In the genomic region with DNA sequence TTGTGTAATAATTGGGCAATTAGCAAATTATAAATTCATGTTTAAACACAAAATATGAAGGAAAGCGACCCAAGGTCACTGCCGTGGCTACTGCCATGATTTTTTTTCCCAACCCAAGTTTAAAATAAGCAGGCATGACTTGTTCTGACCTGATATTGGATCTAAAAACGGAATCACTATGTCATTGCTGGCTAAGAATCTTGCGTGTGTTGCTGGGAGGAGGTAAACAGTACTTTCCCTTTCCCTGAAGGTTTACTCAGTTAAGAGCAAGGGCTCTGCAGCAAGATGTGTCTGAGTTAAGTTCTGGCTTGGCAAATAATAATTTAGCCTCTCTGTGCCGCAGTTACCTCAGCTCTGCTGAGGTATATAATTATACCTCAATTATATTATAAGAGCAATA, we compare ENCODE assay signal across 15 cellular contexts.
DNase-seq lines count a peak whose midpoint lies in the region; ATAC-seq and TF ChIP-seq lines count a peak whose summit lies in the region.
"Had no signal": no experiment of that assay in that cellular context is flagged by ENCODE, and none has a peak within 500 bp of the region (broad histone marks: within the 10 kb centered on the region; RNA-seq: fewer than 3 reads in every experiment).

No MANE protein-coding gene starts in this region.

- H3K4me2 ChIP-seq in GM23248 (ENCODE audit: unreplicated experiment): no peak overlapping the region

- no peak overlapping the region for H2AFZ ChIP-seq in GM23248

- H3F3A ChIP-seq in GM23248 (ENCODE audit: insufficient read depth): no peaks in the 10 kb centered on the region

- H3K4me1 ChIP-seq in GM23248 (ENCODE audit: insufficient read depth) (no peaks in the 10 kb centered on the region), adrenal gland (replicated peaks in 1 of 2) (peaks cover 16 to 26% of the 10 kb centered on the region in 2 donors), heart left ventricle (peaks cover 0 to 57% (median 30%) of the 10 kb centered on the region in 12 donors), psoas muscle (peaks cover 37% of the 10 kb centered on the region)

- no peaks in the 10 kb centered on the region for H3K79me2 ChIP-seq in GM23248 (ENCODE audit: insufficient read depth)

- H3K4me3 ChIP-seq in GM23248 (no peak overlapping the region), adrenal gland (peak overlapping the region in 1 of 4 donors; percentile 10), heart left ventricle (no peak overlapping the region), psoas muscle (peak overlapping the region; percentile 27)

- H3K9me2 ChIP-seq in GM23248 (ENCODE audit: insufficient read depth): no peaks in the 10 kb centered on the region

- H3K9me3 ChIP-seq in GM23248 (ENCODE audit: low read depth) (no peaks in the 10 kb centered on the region), adrenal gland (replicated peaks in 1 of 3) (no peaks in the 10 kb centered on the region), heart left ventricle (peaks cover 0 to 5% (median 0%) of the 10 kb centered on the region in 12 donors), psoas muscle (no peaks in the 10 kb centered on the region)

- intact Hi-C loops in adrenal gland (cut with DNase I) (no loop called here), heart left ventricle (cut with DNase I) (loop anchor here in 6 of 10 donors (1.0 to 5.0 kb wide), 6 partner anchors 97 to 197 kb away; no protein-coding TSS in a partner anchor), psoas muscle (cut with DNase I) (loop anchor here (5.0 to 10.0 kb wide), 2 partner anchors 97 to 154 kb away; no protein-coding TSS in a partner anchor)

- in situ Hi-C loops in GM23248 (cut with MboI): no loop called here

- H3K27ac ChIP-seq in GM23248 (no peak overlapping the region), adrenal gland (peak overlapping the region; percentile 58 to 84 (median 74)), heart left ventricle (peak overlapping the region; percentile 69 to 96 (median 91)), psoas muscle (peak overlapping the region; percentile 94)

- ATAC-seq in heart left ventricle: peak; percentile 88 to 93 (median 90)
- ATAC-seq in psoas muscle: peak; percentile 91 to 96 (median 94)
- ATAC-seq: activated T-cell treated with anti-CD3 and anti-CD28 coated beads, Interleukin-2, amount 50 U/mL, for 72 hours; natural killer cell had no signal

- DNase-seq in GM23248 (peak; percentile 42), adrenal gland (peak; percentile 19 to 65 (median 35)), heart left ventricle (peak in 2 of 5 donors; percentile 39 to 40), psoas muscle (no peak), NCI-H2107 (lab: John Stamatoyannopoulos, UW) (no peak), COLO668 (lab: John Stamatoyannopoulos, UW; ENCODE audit: unreplicated experiment) (no peak)
- DNase-seq in activated CD4-positive, alpha-beta T cell treated with anti-CD3 and anti-CD28 coated beads for 1 hour: no peak
- no peak for DNase-seq in central memory CD4-positive, alpha-beta T cell
- DNase-seq: activated CD4-positive, alpha-beta T cell treated with anti-CD3 and anti-CD28 coated beads for 4 hours; activated T-cell treated with anti-CD3 and anti-CD28 coated beads, Interleukin-2, amount 50 U/mL, for 72 hours; immature natural killer cell; natural killer cell; NCI-H2171 treated with DMSO at 0.1 percent for 48 hours; stimulated activated CD4-positive, alpha-beta T cell treated with anti-CD3 and anti-CD28 coated beads, Interleukin-12 subunit alpha, Interleukin-12 subunit beta, amount 100 ng/mL, for 4 hours; T-helper 1 cell had no signal

- H4K20me1 ChIP-seq in GM23248 (ENCODE audit: insufficient read depth): no peaks in the 10 kb centered on the region

- H3K27me3 ChIP-seq in GM23248 (replicated peaks; ENCODE audit: insufficient read depth) (no peaks in the 10 kb centered on the region), adrenal gland (no peaks in the 10 kb centered on the region), heart left ventricle (no peaks in the 10 kb centered on the region), psoas muscle (ENCODE audit: insufficient read depth in 3 of 3, low read length in 2 of 3) (no peaks in the 10 kb centered on the region)

- TF ChIP-seq CTCF in adrenal gland (IDR thresholded peaks at IDR 0.05): no peak
- no peak for TF ChIP-seq CTCF in heart left ventricle (IDR thresholded peaks at IDR 0.05)
- TF ChIP-seq CTCF in psoas muscle (IDR thresholded peaks at IDR 0.05): no peak

- no peak overlapping the region for H3K9ac ChIP-seq in GM23248

- 43 to 46% methylated on average over 5 of the region's 5 CpGs for WGBS in GM23248 (ENCODE audit: low coverage in 1 of 2, low lambda C conversion rate in 2 of 2, missing lambda C conversion rate in 2 of 2), 2 experiments
- 20 to 44% (median 27%) methylated on average over 5 of the region's 5 CpGs for WGBS in adrenal gland, 4 donors
- 16 to 21% (median 19%) methylated on average over 5 of the region's 5 CpGs for WGBS in heart left ventricle, 4 donors
- 14 to 32% (median 17%) methylated on average over 5 of the region's 5 CpGs for WGBS in psoas muscle, 3 donors

- TF ChIP-seq POLR2A in adrenal gland (IDR thresholded peaks at IDR 0.05) (peak in 1 of 2 donors; percentile 46), heart left ventricle (IDR thresholded peaks at IDR 0.05) (peak in 1 of 2 donors; percentile 46)

- H3K36me3 ChIP-seq in GM23248 (ENCODE audit: low read depth): no peaks in the 10 kb centered on the region
- H3K36me3 ChIP-seq in adrenal gland (replicated peaks in 1 of 2): no peaks in the 10 kb centered on the region
- no peaks in the 10 kb centered on the region for H3K36me3 ChIP-seq in heart left ventricle
- H3K36me3 ChIP-seq in psoas muscle (ENCODE audit: insufficient read depth in 1 of 2, low read depth in 1 of 2): no peaks in the 10 kb centered on the region

Comparison
In these comparisons a context has a peak if more than half of its experiments do, and no peak if none do; other contexts are left out.
1. DNase-seq: peak in GM23248 (single experiment) and adrenal gland (7 of 7); none in psoas muscle (0 of 2), activated CD4-positive, alpha-beta T cell treated with anti-CD3 and anti-CD28 coated beads for 1 hour (single experiment), NCI-H2107 (single experiment), central memory CD4-positive, alpha-beta T cell (single experiment) and COLO668 (single experiment).
2. intact Hi-C loops: an anchor here in heart left ventricle (1.0 to 5.0 kb wide) and psoas muscle (5.0 to 10.0 kb wide); none called in adrenal gland.